Comparison of ENCODE assay signal across 23 cellular contexts in genomic region chr10:124071141-124071540, GRCh38. TPM values are rescaled to one million over a fixed set of nuclear protein-coding genes. Genes with fewer than 3 reads are reported as not detected.
"Had no signal": no experiment of that assay in that cellular context is flagged by ENCODE, and none has a peak within 500 bp of the region (broad histone marks: within the 10 kb centered on the region; RNA-seq: fewer than 3 reads in every experiment).

No MANE protein-coding gene starts in this region.

- H3K27ac ChIP-seq: pancreas, WERI-Rb-1 had no signal

- H3K4me3 Mint-ChIP-seq: activated CD4-positive, alpha-beta T cell treated with anti-CD3 and anti-CD28 coated beads, Interleukin-2, amount 10 ng/mL, durations not matched to agents 7 days and 5 days; activated CD8-positive, alpha-beta memory T cell treated with anti-CD3 and anti-CD28 coated beads, Interleukin-2, amount 10 ng/mL, durations not matched to agents 7 days and 5 days; activated CD8-positive, alpha-beta T cell treated with anti-CD3 and anti-CD28 coated beads for 36 hours; activated naive CD4-positive, alpha-beta T cell treated with anti-CD3 and anti-CD28 coated beads, Interleukin-2, amount 50 U/mL, for 24 hours; activated T-helper 1 cell treated with anti-CD3 and anti-CD28 coated beads, Interleukin-12 subunit alpha, Interleukin-12 subunit beta, Interleukin-2, Interleukin-4 antibody, amounts not matched to agents 30 ng/mL and 10 ng/mL and 1 ng/mL, durations not matched to agents 14 hours and 24 hours and 36 hours; brain; dendritic cell treated with granulocyte-macrophage colony-stimulating factor and Interleukin-4, amounts not matched to agents 40 ng/mL and 50 ng/mL, for 4 days; natural killer cell; stimulated activated memory B cell treated with anti-CD40 and anti-IgM and Interleukin-4, amounts not matched to agents 10 μg/mL and 1 μg/mL and 100 μg/mL, for 72 hours had no signal

- H3K27me3 ChIP-seq: pancreas, stomach had no signal

- H3K9me3 ChIP-seq: pancreas, stomach, transverse colon had no signal

- DNase-seq: activated CD4-positive, alpha-beta T cell treated with anti-CD3 and anti-CD28 coated beads, Interleukin-2, amount 10 ng/mL, durations not matched to agents 7 days and 5 days; activated CD4-positive, CD25-positive, alpha-beta regulatory T cell treated with anti-CD3 and anti-CD28 coated beads, Interleukin-2, amount 50 U/mL, for 72 hours; activated CD8-positive, alpha-beta memory T cell treated with anti-CD3 and anti-CD28 coated beads, Interleukin-2, amount 10 ng/mL, durations not matched to agents 7 days and 5 days; activated CD8-positive, alpha-beta T cell treated with anti-CD3 and anti-CD28 coated beads for 36 hours; activated gamma-delta T cell; activated T-cell treated with anti-CD3 and anti-CD28 coated beads for 4 hours; effector CD4-positive, alpha-beta T cell; foreskin melanocyte; left ventricle myocardium superior; mammary epithelial cell; midbrain; natural killer cell; right cardiac atrium; stimulated activated CD4-positive, alpha-beta T cell treated with anti-CD3 and anti-CD28 coated beads, Interleukin-1b, Interleukin-23, amount 100 ng/mL, for 48 hours; stomach; transverse colon; WERI-Rb-1 had no signal

- H3K27ac Mint-ChIP-seq: activated CD4-positive, alpha-beta T cell treated with anti-CD3 and anti-CD28 coated beads, Interleukin-2, amount 10 ng/mL, durations not matched to agents 7 days and 5 days; activated CD8-positive, alpha-beta memory T cell treated with anti-CD3 and anti-CD28 coated beads, Interleukin-2, amount 10 ng/mL, durations not matched to agents 7 days and 5 days; activated CD8-positive, alpha-beta T cell treated with anti-CD3 and anti-CD28 coated beads for 36 hours; activated naive CD4-positive, alpha-beta T cell treated with anti-CD3 and anti-CD28 coated beads, Interleukin-2, amount 50 U/mL, for 24 hours; activated T-helper 1 cell treated with anti-CD3 and anti-CD28 coated beads, Interleukin-12 subunit alpha, Interleukin-12 subunit beta, Interleukin-2, Interleukin-4 antibody, amounts not matched to agents 30 ng/mL and 10 ng/mL and 1 ng/mL, durations not matched to agents 14 hours and 24 hours and 36 hours; dendritic cell treated with granulocyte-macrophage colony-stimulating factor and Interleukin-4, amounts not matched to agents 40 ng/mL and 50 ng/mL, for 4 days; natural killer cell had no signal

- H3K36me3 ChIP-seq: pancreas, stomach, transverse colon, WERI-Rb-1 had no signal

- H3K9me3 Mint-ChIP-seq: activated CD4-positive, alpha-beta T cell treated with anti-CD3 and anti-CD28 coated beads, Interleukin-2, amount 10 ng/mL, durations not matched to agents 7 days and 5 days; activated naive CD4-positive, alpha-beta T cell treated with anti-CD3 and anti-CD28 coated beads, Interleukin-2, amount 50 U/mL, for 24 hours; activated T-helper 1 cell treated with anti-CD3 and anti-CD28 coated beads, Interleukin-12 subunit alpha, Interleukin-12 subunit beta, Interleukin-2, Interleukin-4 antibody, amounts not matched to agents 30 ng/mL and 10 ng/mL and 1 ng/mL, durations not matched to agents 14 hours and 24 hours and 36 hours; brain; dendritic cell treated with granulocyte-macrophage colony-stimulating factor and Interleukin-4, amounts not matched to agents 40 ng/mL and 50 ng/mL, for 4 days; natural killer cell; stimulated activated memory B cell treated with anti-CD40 and anti-IgM and Interleukin-4, amounts not matched to agents 10 μg/mL and 1 μg/mL and 100 μg/mL, for 72 hours had no signal

- ATAC-seq: activated CD8-positive, alpha-beta memory T cell treated with anti-CD3 and anti-CD28 coated beads, Interleukin-2, amount 10 ng/mL, durations not matched to agents 7 days and 5 days; activated CD8-positive, alpha-beta T cell treated with anti-CD3 and anti-CD28 coated beads for 36 hours; left ventricle myocardium superior; natural killer cell; pancreas; right cardiac atrium; stimulated activated memory B cell treated with anti-CD40 and anti-IgM and Interleukin-4, amounts not matched to agents 10 μg/mL and 1 μg/mL and 100 μg/mL, for 72 hours had no signal

- H3K27me3 Mint-ChIP-seq: stimulated activated memory B cell treated with anti-CD40 and anti-IgM and Interleukin-4, amounts not matched to agents 10 μg/mL and 1 μg/mL and 100 μg/mL, for 72 hours had no signal

- H3K4me3 ChIP-seq: pancreas, stomach, transverse colon had no signal

- H3K36me3 Mint-ChIP-seq: activated CD8-positive, alpha-beta memory T cell treated with anti-CD3 and anti-CD28 coated beads, Interleukin-2, amount 10 ng/mL, durations not matched to agents 7 days and 5 days; activated naive CD4-positive, alpha-beta T cell treated with anti-CD3 and anti-CD28 coated beads, Interleukin-2, amount 50 U/mL, for 24 hours; brain; natural killer cell; stimulated activated memory B cell treated with anti-CD40 and anti-IgM and Interleukin-4, amounts not matched to agents 10 μg/mL and 1 μg/mL and 100 μg/mL, for 72 hours had no signal

RNA-seq across cellular contexts. Expression of gene CHST15, which starts 22.3 kb away (rescaled TPM):
- total RNA-seq: activated CD4-positive, alpha-beta T cell treated with anti-CD3 and anti-CD28 coated beads, Interleukin-2, amount 10 ng/mL, durations not matched to agents 7 days and 5 days had no signal
